Comparison of ENCODE assay signal across 14 cellular contexts in genomic region chr2:30665761-30666306, GRCh38.
DNase-seq lines count a peak whose midpoint lies in the region; ATAC-seq and TF ChIP-seq lines count a peak whose summit lies in the region.
"Had no signal": no experiment of that assay in that cellular context is flagged by ENCODE, and none has a peak within 500 bp of the region (broad histone marks: within the 10 kb centered on the region; RNA-seq: fewer than 3 reads in every experiment).

No MANE protein-coding gene starts in this region.

- CTCF ChIA-PET in OCI-LY7 (lab: Charles Lee; ENCODE audit: unreplicated experiment), result no interaction called here

- DNase-seq in OCI-LY7 (ENCODE audit: low spot score) (no peak), ecto neural progenitor cell (ENCODE audit: low spot score) (peak; percentile 10), tibial artery (no peak), H4 (ENCODE audit: low spot score) (no peak), Ammon's horn (ENCODE audit: low spot score) (no peak)
- DNase-seq: activated CD4-positive, CD25-positive, alpha-beta regulatory T cell; activated T-cell treated with anti-CD3 and anti-CD28 coated beads, Interleukin-2, amount 50 U/mL, for 4 hours; aorta; effector memory CD4-positive, alpha-beta T cell; heart right ventricle; NCI-H524 treated with DMSO at 0.1 percent for 48 hours had no signal

- H3K4me3 ChIP-seq in OCI-LY7 (ENCODE audit: low read depth, low read length, poor library complexity, severe bottlenecking) (no peak overlapping the region), muscle layer of duodenum (ENCODE audit: low read depth in 1 of 2, low read length in 2 of 2) (no peak overlapping the region), tibial artery (no peak overlapping the region)
- H3K4me3 ChIP-seq: heart right ventricle had no signal

- no peaks in the 10 kb centered on the region for H3K79me2 ChIP-seq in OCI-LY7 (ENCODE audit: insufficient read depth, low read depth, low read length)

- POLR2A ChIA-PET in OCI-LY7 (lab: Charles Lee), result interaction anchor here (0.6 to 1.5 kb wide), 6 partner anchors 10 to 523 kb away, joined by 3 to 5 read pairs (median 4); no protein-coding TSS in a partner anchor

- H3K36me3 ChIP-seq in OCI-LY7 (ENCODE audit: insufficient read depth, low read length), result peaks cover 7% of the 10 kb centered on the region
- no peaks in the 10 kb centered on the region for H3K36me3 ChIP-seq in muscle layer of duodenum (ENCODE audit: control insufficient read depth in 1 of 2, insufficient read depth in 2 of 2, low read length in 2 of 2)
- H3K36me3 ChIP-seq in tibial artery, result no peaks in the 10 kb centered on the region
- H3K36me3 ChIP-seq: heart right ventricle had no signal

- ATAC-seq in HG03521 (IDR thresholded peaks at IDR 0.05; ENCODE audit: unreplicated experiment) (no peak), HG03342 (IDR thresholded peaks at IDR 0.05; ENCODE audit: unreplicated experiment) (no peak)

- BruUV-seq in OCI-LY7 (replicated peaks; lab: Mats Ljungman, UMichigan), result no TSS peak

- H3K4me1 ChIP-seq in OCI-LY7 (ENCODE audit: insufficient read depth, low read length, poor library complexity, severe bottlenecking) (peaks cover 13% of the 10 kb centered on the region), muscle layer of duodenum (ENCODE audit: control insufficient read depth in 1 of 2, insufficient read depth in 2 of 2, low read length in 2 of 2) (peaks cover 6 to 16% of the 10 kb centered on the region in 2 donors), tibial artery (peaks cover 0 to 26% (median 5%) of the 10 kb centered on the region in 4 donors)

- TF ChIP-seq CTCF in OCI-LY7 (conservative IDR thresholded peaks at IDR 0.05; ENCODE audit: low read length) (no peak), tibial artery (IDR thresholded peaks at IDR 0.05) (no peak)

- H3K9me3 ChIP-seq in OCI-LY7 (ENCODE audit: low read length), result peaks cover 46% of the 10 kb centered on the region
- peaks cover 4 to 7% of the 10 kb centered on the region in 2 donors for H3K9me3 ChIP-seq in muscle layer of duodenum (ENCODE audit: control insufficient read depth in 1 of 2, low read length in 2 of 2)
- peaks cover 0 to 11% (median 0%) of the 10 kb centered on the region in 3 donors for H3K9me3 ChIP-seq in tibial artery

- peak overlapping the region; percentile 63; the same call in 1 of the 2 replicates for H2AFZ ChIP-seq in OCI-LY7 (ENCODE audit: low read length)

- H3K27ac ChIP-seq in OCI-LY7 (ENCODE audit: low read depth, low read length, poor library complexity, severe bottlenecking) (peak overlapping the region; percentile 40), muscle layer of duodenum (ENCODE audit: low read length) (peak overlapping the region; percentile 27), tibial artery (peak overlapping the region; percentile 72 to 73)

- H3K27me3 ChIP-seq in muscle layer of duodenum (ENCODE audit: low read depth, low read length) (no peaks in the 10 kb centered on the region), tibial artery (no peaks in the 10 kb centered on the region)
- H3K27me3 ChIP-seq: heart right ventricle had no signal

- H3K9me2 ChIP-seq in OCI-LY7 (ENCODE audit: insufficient read depth, low read length), result no peaks in the 10 kb centered on the region

- intact Hi-C loops in OCI-LY7 (cut with micrococcal nuclease; ENCODE audit: unreplicated experiment) (no loop called here), tibial artery (cut with DNase I; ENCODE audit: low total_unique reads) (no loop called here)

- no peak overlapping the region for H3K4me2 ChIP-seq in OCI-LY7 (ENCODE audit: low read length)

- H4K20me1 ChIP-seq in OCI-LY7 (ENCODE audit: insufficient read depth, low read length), result no peaks in the 10 kb centered on the region
